ENCODE assay signal across 22 cellular contexts in the genomic region with DNA sequence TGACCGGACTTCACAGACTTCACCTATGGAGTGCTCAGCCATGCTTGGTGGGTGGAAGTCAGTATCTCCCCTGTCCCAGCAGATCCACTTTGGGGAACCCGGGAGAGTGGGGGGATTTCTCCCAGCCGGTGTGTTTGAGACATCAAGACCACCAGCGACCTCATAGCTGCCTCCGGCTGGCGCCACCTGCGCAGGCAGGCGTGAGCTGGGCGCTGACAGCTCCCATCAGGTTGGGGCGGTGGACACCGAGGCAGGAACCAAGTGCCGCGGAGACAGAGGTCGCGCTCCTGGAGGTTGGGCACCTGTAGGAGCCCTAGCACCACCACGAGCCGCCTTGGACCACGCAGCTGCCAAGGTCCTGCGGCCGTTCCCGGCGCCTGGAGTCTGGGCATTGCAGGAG.
"Had no signal": no experiment of that assay in that cellular context is flagged by ENCODE, and none has a peak within 500 bp of the region (broad histone marks: within the 10 kb centered on the region; RNA-seq: fewer than 3 reads in every experiment).

No MANE protein-coding gene starts in this region.

- H3K27me3 ChIP-seq: foreskin keratinocyte, heart right ventricle, left lung had no signal

- H3K4me1 ChIP-seq: foreskin keratinocyte, heart right ventricle, left lung, lower lobe of right lung had no signal

- H3K36me3 ChIP-seq: heart right ventricle, left lung, lower lobe of right lung had no signal

- ATAC-seq: effector memory CD8-positive, alpha-beta T cell; esophagus mucosa; foreskin keratinocyte; left lung; lower lobe of right lung had no signal

- H3K4me3 ChIP-seq: heart right ventricle, left lung, lower lobe of right lung had no signal

- FAIRE-seq: colon, endometrium, frontal cortex, islet of Langerhans, keratinocyte had no signal

- H3K9me3 ChIP-seq: heart right ventricle, left lung, lower lobe of right lung had no signal

- H3K27ac ChIP-seq: epithelial cell of prostate, foreskin keratinocyte, heart right ventricle, left lung, lower lobe of right lung had no signal

- DNase-seq: cortex of kidney; effector CD8-positive, alpha-beta T cell; effector memory CD8-positive, alpha-beta T cell; endodermal cell; foreskin keratinocyte; glutamatergic neuron; head of caudate nucleus; heart right ventricle; hippocampal formation; left cardiac atrium; left lung; left ventricle myocardium superior; lower lobe of right lung; mesenchymal stem cell; midbrain had no signal
